ENCODE assay signal across 7 cellular contexts in genomic region chr12:71694099-71694820, GRCh38. TPM values are rescaled to one million over a fixed set of nuclear protein-coding genes. Genes with fewer than 3 reads are reported as not detected.
A peak's percentile ranks its signal among the peaks of the same experiment; 100 is the strongest.
DNase-seq lines count a peak whose midpoint lies in the region; ATAC-seq lines count a peak whose summit lies in the region.

No MANE protein-coding gene starts in this region.

- no peaks in the 10 kb centered on the region for H3K27me3 Mint-ChIP-seq in activated naive CD8-positive, alpha-beta T cell treated with anti-CD3 and anti-CD28 coated beads for 36 hours

- H3K9me3 Mint-ChIP-seq in activated naive CD8-positive, alpha-beta T cell treated with anti-CD3 and anti-CD28 coated beads for 36 hours, result no peaks in the 10 kb centered on the region
- no peaks in the 10 kb centered on the region for H3K9me3 Mint-ChIP-seq in stimulated activated effector memory CD8-positive, alpha-beta T cell treated with anti-CD3 and anti-CD28 coated beads, Interleukin-12 subunit alpha, Interleukin-12 subunit beta, amount 100 ng/mL, for 72 hours

- no peak overlapping the region for H3K4me3 Mint-ChIP-seq in activated naive CD8-positive, alpha-beta T cell treated with anti-CD3 and anti-CD28 coated beads for 36 hours
- H3K4me3 Mint-ChIP-seq in stimulated activated effector memory CD8-positive, alpha-beta T cell treated with anti-CD3 and anti-CD28 coated beads, Interleukin-12 subunit alpha, Interleukin-12 subunit beta, amount 100 ng/mL, for 72 hours, result no peak overlapping the region

- intact Hi-C loops in posterior vena cava (cut with DNase I), result no loop called here

- ATAC-seq in GM19395 (IDR thresholded peaks at IDR 0.05; ENCODE audit: unreplicated experiment) (peak; percentile 86), HG03045 (IDR thresholded peaks at IDR 0.05; ENCODE audit: unreplicated experiment) (peak; percentile 88)
- no peak for ATAC-seq in stimulated activated effector memory CD8-positive, alpha-beta T cell treated with anti-CD3 and anti-CD28 coated beads, Interleukin-12 subunit alpha, Interleukin-12 subunit beta, amount 100 ng/mL, for 72 hours

- H3K27ac Mint-ChIP-seq in activated naive CD8-positive, alpha-beta T cell treated with anti-CD3 and anti-CD28 coated beads for 36 hours, result peak overlapping the region; percentile 16
- H3K27ac Mint-ChIP-seq in stimulated activated effector memory CD8-positive, alpha-beta T cell treated with anti-CD3 and anti-CD28 coated beads, Interleukin-12 subunit alpha, Interleukin-12 subunit beta, amount 100 ng/mL, for 72 hours, result peak overlapping the region; percentile 41

- peaks cover 16% of the 10 kb centered on the region for H3K4me1 Mint-ChIP-seq in activated naive CD8-positive, alpha-beta T cell treated with anti-CD3 and anti-CD28 coated beads for 36 hours
- peaks cover 6% of the 10 kb centered on the region for H3K4me1 Mint-ChIP-seq in stimulated activated effector memory CD8-positive, alpha-beta T cell treated with anti-CD3 and anti-CD28 coated beads, Interleukin-12 subunit alpha, Interleukin-12 subunit beta, amount 100 ng/mL, for 72 hours

- peaks cover 2% of the 10 kb centered on the region for H3K36me3 Mint-ChIP-seq in activated naive CD8-positive, alpha-beta T cell treated with anti-CD3 and anti-CD28 coated beads for 36 hours
- peaks cover 34% of the 10 kb centered on the region for H3K36me3 Mint-ChIP-seq in stimulated activated effector memory CD8-positive, alpha-beta T cell treated with anti-CD3 and anti-CD28 coated beads, Interleukin-12 subunit alpha, Interleukin-12 subunit beta, amount 100 ng/mL, for 72 hours

- DNase-seq in activated naive CD8-positive, alpha-beta T cell treated with anti-CD3 and anti-CD28 coated beads for 36 hours, result no peak
- no peak for DNase-seq in stimulated activated effector memory CD8-positive, alpha-beta T cell treated with anti-CD3 and anti-CD28 coated beads, Interleukin-12 subunit alpha, Interleukin-12 subunit beta, amount 100 ng/mL, for 72 hours (ENCODE audit: low spot score in 2 of 2)
- no peak for DNase-seq in iPS-NIHi11 (ENCODE audit: low spot score)
- no peak for DNase-seq in posterior vena cava (ENCODE audit: low spot score)
- no peak for DNase-seq in activated CD4-positive, alpha-beta T cell treated with anti-CD3 and anti-CD28 coated beads, Interleukin-2, amount 50 U/mL, for 48 hours

RNA-seq across cellular contexts. Expression of gene TMEM19, which starts 8.4 kb away (rescaled TPM):
- 10 to 100 TPM; 16.2 to 21.6 TPM for total RNA-seq in activated naive CD8-positive, alpha-beta T cell treated with anti-CD3 and anti-CD28 coated beads for 36 hours
- 10 to 100 TPM; 12.9 to 14.1 TPM for total RNA-seq in posterior vena cava

RNA-seq across cellular contexts. Expression of gene THAP2, which starts 30.2 kb away (rescaled TPM):
- total RNA-seq in activated naive CD8-positive, alpha-beta T cell treated with anti-CD3 and anti-CD28 coated beads for 36 hours, result 1 to 10 TPM; 7.5 to 7.6 TPM
- total RNA-seq in posterior vena cava, result 1 to 10 TPM; 3.9 to 4.0 TPM

RNA-seq across cellular contexts. Expression of gene ZFC3H1, which starts 30.6 kb away (rescaled TPM):
- 10 to 100 TPM; 29.8 to 31.6 TPM for total RNA-seq in activated naive CD8-positive, alpha-beta T cell treated with anti-CD3 and anti-CD28 coated beads for 36 hours
- 10 to 100 TPM; 47.2 to 47.9 TPM for total RNA-seq in posterior vena cava
